ENCODE assay signal across 8 cellular contexts in the genomic region with DNA sequence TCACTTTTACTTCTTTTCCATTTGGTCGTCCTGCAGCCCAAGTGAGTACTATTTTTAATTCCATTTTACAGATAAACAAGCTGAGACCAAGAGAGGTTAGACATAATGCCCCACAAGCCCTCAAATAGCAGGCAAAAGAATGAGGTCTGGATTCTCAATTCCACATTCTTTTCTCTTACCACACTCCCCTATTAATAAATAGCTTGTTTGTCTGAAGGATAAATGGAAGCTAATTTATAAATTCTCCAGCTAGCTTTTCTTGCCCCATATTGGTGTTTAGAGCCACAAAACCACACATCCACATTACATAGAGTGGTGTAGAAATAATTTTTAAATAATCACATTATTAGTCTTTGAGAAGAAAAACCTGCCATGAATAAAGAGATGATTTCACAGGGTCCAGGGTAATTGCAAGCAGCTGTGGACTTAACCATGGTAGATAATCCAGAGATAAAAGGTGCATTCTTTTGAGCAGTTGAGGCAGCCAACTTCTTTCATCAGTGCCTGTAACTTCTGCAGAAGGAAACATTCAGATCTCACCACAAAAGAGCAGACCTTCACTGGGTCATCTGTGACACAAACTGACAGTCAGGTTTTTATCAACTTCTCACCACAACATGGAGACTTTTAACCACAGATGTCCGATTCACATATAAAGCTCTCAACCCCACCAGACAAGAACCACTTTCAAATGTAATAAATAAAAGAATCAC.
DNase-seq lines count a peak whose midpoint lies in the region; ATAC-seq and TF ChIP-seq lines count a peak whose summit lies in the region.

No MANE protein-coding gene starts in this region.

- TF ChIP-seq CTCF in astrocyte of the cerebellum (IDR thresholded peaks at IDR 0.05; ENCODE audit: low read depth, low read length, missing control alignments) (no peak), foreskin fibroblast (IDR thresholded peaks at IDR 0.05; ENCODE audit: low read depth, low read length) (no peak)

- peak; percentile 75 for ATAC-seq in GM21381 (IDR thresholded peaks at IDR 0.05; ENCODE audit: unreplicated experiment)
- ATAC-seq in HG03432 (IDR thresholded peaks at IDR 0.05; ENCODE audit: unreplicated experiment) = peak; percentile 68

- no peak overlapping the region for H3K27ac ChIP-seq in substantia nigra (ENCODE audit: low read depth, low read length, poor library complexity, severe bottlenecking)

- DNase-seq in EL (peak; percentile 13), astrocyte of the cerebellum (ENCODE audit: low read depth) (peak; percentile 64), substantia nigra (lab: John Stamatoyannopoulos, UW) (no peak), OCI-M2 (lab: John Stamatoyannopoulos, UW; ENCODE audit: unreplicated experiment) (no peak), foreskin fibroblast (no peak), NCI-H1417 (lab: John Stamatoyannopoulos, UW) (no peak)

- in situ Hi-C loops in astrocyte of the cerebellum (cut with HindIII; ENCODE audit: low sequenced_read_pairs) = no loop called here

- H3K4me3 ChIP-seq in astrocyte of the cerebellum (ENCODE audit: low read depth, low read length) (no peak overlapping the region), foreskin fibroblast (ENCODE audit: low read depth in 1 of 2, low read length in 2 of 2) (no peak overlapping the region)

Comparison
In these comparisons a context has a peak if more than half of its experiments do, and no peak if none do; other contexts are left out.
1. DNase-seq: peak in EL (single experiment) and astrocyte of the cerebellum (single experiment); none in substantia nigra (0 of 49), OCI-M2 (single experiment), foreskin fibroblast (0 of 2) and NCI-H1417 (0 of 3).